1 cellular context compared by ENCODE assay signal in the genomic region with DNA sequence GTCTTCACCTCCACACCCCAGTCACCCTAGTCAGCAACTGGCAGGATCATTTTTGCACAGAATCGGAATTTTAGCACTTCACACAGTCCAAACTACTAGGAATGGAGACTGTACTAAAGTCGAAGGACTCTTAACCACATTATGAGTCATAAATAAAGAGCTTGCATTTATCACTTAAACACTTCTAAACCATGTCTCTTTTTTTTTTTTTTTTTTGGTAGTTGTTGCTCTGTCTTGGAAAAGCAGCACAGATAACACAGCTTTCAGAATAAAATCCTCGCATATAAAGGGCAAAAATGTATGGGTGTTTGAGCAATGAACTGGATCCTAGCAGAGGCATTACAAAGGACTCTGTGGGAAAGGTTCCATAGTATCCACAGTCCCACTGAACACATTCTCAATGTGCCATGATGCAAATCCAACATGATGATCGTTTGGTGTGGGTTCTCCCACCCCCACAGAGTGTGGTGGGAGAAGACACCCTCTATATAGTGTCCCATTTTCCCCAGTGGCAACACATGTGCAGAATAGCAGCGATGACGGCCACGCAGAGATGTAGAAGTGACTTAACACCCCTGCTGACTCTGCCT.
A peak's percentile ranks its signal among the peaks of the same experiment; 100 is the strongest.
TF ChIP-seq lines count a peak whose summit lies in the region.

No MANE protein-coding gene starts in this region.

TF ChIP-seq in K562, 482 proteins besides CTCF, POLR2A, EP300 and RAD21 (continued from another document):
- TF ChIP-seq ZBTB40 (IDR thresholded peaks at IDR 0.05): no peak
- no peak for TF ChIP-seq ZBTB40 (CRISPR knock-in tag; IDR thresholded peaks at IDR 0.05)
- TF ChIP-seq RBM14 (IDR thresholded peaks at IDR 0.05; ENCODE audit: borderline replicate concordance, insufficient read depth, low read depth, low read length): no peak
- TF ChIP-seq, protein P1, sequence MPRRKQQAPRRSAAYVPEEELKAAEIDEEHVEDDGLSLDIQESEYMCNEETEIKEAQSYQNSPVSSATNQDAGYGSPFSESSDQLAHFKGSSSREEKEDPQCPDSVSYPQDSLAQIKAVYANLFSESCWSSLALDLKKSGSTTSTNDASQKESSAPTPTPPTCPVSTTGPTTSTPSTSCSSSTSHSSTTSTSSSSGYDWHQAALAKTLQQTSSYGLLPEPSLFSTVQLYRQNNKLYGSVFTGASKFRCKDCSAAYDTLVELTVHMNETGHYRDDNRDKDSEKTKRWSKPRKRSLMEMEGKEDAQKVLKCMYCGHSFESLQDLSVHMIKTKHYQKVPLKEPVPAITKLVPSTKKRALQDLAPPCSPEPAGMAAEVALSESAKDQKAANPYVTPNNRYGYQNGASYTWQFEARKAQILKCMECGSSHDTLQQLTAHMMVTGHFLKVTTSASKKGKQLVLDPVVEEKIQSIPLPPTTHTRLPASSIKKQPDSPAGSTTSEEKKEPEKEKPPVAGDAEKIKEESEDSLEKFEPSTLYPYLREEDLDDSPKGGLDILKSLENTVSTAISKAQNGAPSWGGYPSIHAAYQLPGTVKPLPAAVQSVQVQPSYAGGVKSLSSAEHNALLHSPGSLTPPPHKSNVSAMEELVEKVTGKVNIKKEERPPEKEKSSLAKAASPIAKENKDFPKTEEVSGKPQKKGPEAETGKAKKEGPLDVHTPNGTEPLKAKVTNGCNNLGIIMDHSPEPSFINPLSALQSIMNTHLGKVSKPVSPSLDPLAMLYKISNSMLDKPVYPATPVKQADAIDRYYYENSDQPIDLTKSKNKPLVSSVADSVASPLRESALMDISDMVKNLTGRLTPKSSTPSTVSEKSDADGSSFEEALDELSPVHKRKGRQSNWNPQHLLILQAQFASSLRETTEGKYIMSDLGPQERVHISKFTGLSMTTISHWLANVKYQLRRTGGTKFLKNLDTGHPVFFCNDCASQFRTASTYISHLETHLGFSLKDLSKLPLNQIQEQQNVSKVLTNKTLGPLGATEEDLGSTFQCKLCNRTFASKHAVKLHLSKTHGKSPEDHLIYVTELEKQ (CRISPR knock-in tag; IDR thresholded peaks at IDR 0.05): no peak
- peak; percentile 38; the same call in 1 of the 2 replicates for TF ChIP-seq FOSL1 (tag; conservative IDR thresholded peaks at IDR 0.05)
- TF ChIP-seq ZNF384 (IDR thresholded peaks at IDR 0.05; ENCODE audit: low read depth, low read length): 0 out of 2 replicates have a peak, but pooled peaks have one; percentile 12
- TF ChIP-seq NUFIP1 (IDR thresholded peaks at IDR 0.05; ENCODE audit: partially characterized antibody): no peak
TF ChIP-seq in K562: peak in this region for 3.
